ENCODE assay signal across 19 cellular contexts in genomic region chr1:70284366-70284765, GRCh38.
DNase-seq lines count a peak whose midpoint lies in the region; ATAC-seq, FAIRE-seq and TF ChIP-seq lines count a peak whose summit lies in the region.
"Had no signal": no experiment of that assay in that cellular context is flagged by ENCODE, and none has a peak within 500 bp of the region (broad histone marks: within the 10 kb centered on the region; RNA-seq: fewer than 3 reads in every experiment).

No MANE protein-coding gene starts in this region.

- 4% methylated on average over 2 of the region's 2 CpGs for WGBS in mammary epithelial cell (ENCODE audit: low coverage, missing lambda C conversion rate)

- DNase-seq in mammary epithelial cell = peak; percentile 68
- DNase-seq in breast epithelium (ENCODE audit: low spot score in 2 of 2) = no peak
- DNase-seq in RWPE2 (ENCODE audit: low spot score) = no peak
- DNase-seq in keratinocyte (ENCODE audit: low read depth, low spot score) = peak; percentile 17
- no peak for DNase-seq in activated CD4-positive, CD25-positive, alpha-beta regulatory T cell treated with anti-CD3 and anti-CD28 coated beads, Interleukin-2, amount 50 U/mL, for 72 hours
- no peak for DNase-seq in dedifferentiated amniotic fluid mesenchymal stem cell (ENCODE audit: extremely low spot score)
- DNase-seq: Caco-2; CD8-positive, alpha-beta T cell; DND-41; GDM1; GM23248; IMR-90 had no signal

- no peaks in the 10 kb centered on the region for H3K36me3 ChIP-seq in mammary epithelial cell (ENCODE audit: insufficient read depth, low read length)
- no peaks in the 10 kb centered on the region for H3K36me3 ChIP-seq in breast epithelium
- H3K36me3 ChIP-seq in RWPE2 (ENCODE audit: low read depth) = peaks cover 33% of the 10 kb centered on the region
- H3K36me3 ChIP-seq in keratinocyte (ENCODE audit: control insufficient read depth in 2 of 2, extremely low read depth in 1 of 2, insufficient read depth in 2 of 2, low read length in 2 of 2) = no peaks in the 10 kb centered on the region

- H3K4me2 ChIP-seq in mammary epithelial cell (ENCODE audit: insufficient read depth, low read depth, low read length) = peak overlapping the region; percentile 84
- H3K4me2 ChIP-seq in keratinocyte (ENCODE audit: control insufficient read depth, extremely low read depth, insufficient read depth, low read depth, low read length) = peak overlapping the region; percentile 76

- no peaks in the 10 kb centered on the region for H3K4me1 ChIP-seq in mammary epithelial cell (ENCODE audit: insufficient read depth, low read length)
- no peaks in the 10 kb centered on the region for H3K4me1 ChIP-seq in breast epithelium
- H3K4me1 ChIP-seq in RWPE2 (ENCODE audit: insufficient read depth, poor library complexity, severe bottlenecking) = peaks cover 9% of the 10 kb centered on the region
- peaks cover 7% of the 10 kb centered on the region for H3K4me1 ChIP-seq in keratinocyte (ENCODE audit: control insufficient read depth, extremely low read depth, insufficient read depth, low read length)
- H3K4me1 ChIP-seq: Caco-2 had no signal

- H3K79me2 ChIP-seq in mammary epithelial cell (ENCODE audit: insufficient read depth, low read length) = no peaks in the 10 kb centered on the region
- no peaks in the 10 kb centered on the region for H3K79me2 ChIP-seq in keratinocyte (ENCODE audit: control insufficient read depth, insufficient read depth, low read length)

- H3K27ac ChIP-seq in mammary epithelial cell (ENCODE audit: insufficient read depth, low read depth, low read length) (peak overlapping the region; percentile 66), breast epithelium (no peak overlapping the region), RWPE2 (ENCODE audit: poor library complexity, severe bottlenecking) (peak overlapping the region; percentile 21), keratinocyte (ENCODE audit: control insufficient read depth, insufficient read depth, low read length) (peak overlapping the region; percentile 79)
- H3K27ac ChIP-seq: GM23248, HL-60 had no signal

- H2AFZ ChIP-seq in mammary epithelial cell (ENCODE audit: low read depth, low read length) (peak overlapping the region; percentile 49), keratinocyte (ENCODE audit: control insufficient read depth, low read length) (peak overlapping the region; percentile 37)
- H2AFZ ChIP-seq: GM23248 had no signal

- H3K27me3 ChIP-seq in mammary epithelial cell (ENCODE audit: insufficient read depth, low read length) (no peaks in the 10 kb centered on the region), breast epithelium (no peaks in the 10 kb centered on the region), RWPE2 (ENCODE audit: insufficient read depth, poor library complexity, severe bottlenecking) (no peaks in the 10 kb centered on the region), keratinocyte (ENCODE audit: control insufficient read depth, extremely low read depth, insufficient read depth, low read length) (no peaks in the 10 kb centered on the region)

- H3K9ac ChIP-seq in mammary epithelial cell (ENCODE audit: insufficient read depth, low read length) = no peak overlapping the region
- H3K9ac ChIP-seq in keratinocyte (ENCODE audit: control insufficient read depth, extremely low read depth, insufficient read depth, low read length) = peak overlapping the region; percentile 60
- H3K9ac ChIP-seq: GM23248 had no signal

- H3K9me1 ChIP-seq in keratinocyte (ENCODE audit: control insufficient read depth, extremely low read depth, insufficient read depth, low read length) = no peaks in the 10 kb centered on the region

- no peaks in the 10 kb centered on the region for H3K9me3 ChIP-seq in mammary epithelial cell (replicated peaks; ENCODE audit: insufficient read depth, low read length)
- no peaks in the 10 kb centered on the region for H3K9me3 ChIP-seq in breast epithelium
- H3K9me3 ChIP-seq in RWPE2 (ENCODE audit: severe bottlenecking) = no peaks in the 10 kb centered on the region
- H3K9me3 ChIP-seq in keratinocyte (ENCODE audit: control insufficient read depth, low read depth, low read length) = no peaks in the 10 kb centered on the region
- H3K9me3 ChIP-seq: Caco-2 had no signal

- intact Hi-C loops in mammary epithelial cell (cut with micrococcal nuclease) (loop anchor here (5.0 kb wide), 1 partner anchor 68 kb away; the partner anchor contains the start of gene ANKRD13C), breast epithelium (cut with DNase I; ENCODE audit: low total_unique reads) (no loop called here)

- in situ Hi-C loops in mammary epithelial cell (cut with MboI; ENCODE audit: low sequenced_read_pairs in 2 of 2) = no loop called here

- no peaks in the 10 kb centered on the region for H4K20me1 ChIP-seq in mammary epithelial cell (ENCODE audit: insufficient read depth, low read length)
- no peaks in the 10 kb centered on the region for H4K20me1 ChIP-seq in keratinocyte (ENCODE audit: control insufficient read depth, extremely low read depth, insufficient read depth, low read length)

- dilution Hi-C loops in mammary epithelial cell (cut with HindIII; ENCODE audit: low sequenced_read_pairs) (no loop called here), keratinocyte (cut with MboI; ENCODE audit: extremely low pct_ligation_motif_present, low sequenced_read_pairs) (no loop called here)

- ATAC-seq in RWPE2 (ENCODE audit: low read depth) = peak; percentile 51; the same call in 2 of the 3 replicates
- no peak for ATAC-seq in GM21447 (IDR thresholded peaks at IDR 0.05; ENCODE audit: unreplicated experiment)
- ATAC-seq in GM21526 (IDR thresholded peaks at IDR 0.05; ENCODE audit: low FRiP score, unreplicated experiment) = no peak
- ATAC-seq: CD8-positive, alpha-beta T cell; HCT116 had no signal

- BruUV-seq in mammary epithelial cell (replicated peaks; lab: Mats Ljungman, UMichigan) = no TSS peak

- CTCF ChIA-PET in mammary epithelial cell (lab: Charles Lee; ENCODE audit: low non-redundant PET) = no interaction called here

- no peak for TF ChIP-seq CTCF in mammary epithelial cell (conservative IDR thresholded peaks at IDR 0.05 in 1 of 2, IDR thresholded peaks at IDR 0.05 in 1 of 2; ENCODE audit: extremely low read depth in 1 of 2, insufficient read depth in 1 of 2, low read depth in 1 of 2, low read length in 2 of 2)
- no peak for TF ChIP-seq CTCF in breast epithelium (IDR thresholded peaks at IDR 0.05)
- TF ChIP-seq CTCF in RWPE2 (IDR thresholded peaks at IDR 0.05; ENCODE audit: poor library complexity, severe bottlenecking) = no peak
- no peak for TF ChIP-seq CTCF in keratinocyte (optimal IDR thresholded peaks at IDR 0.05 in 1 of 3, IDR thresholded peaks at IDR 0.05 in 1 of 3, conservative IDR thresholded peaks at IDR 0.05 in 1 of 3; ENCODE audit: extremely low read depth in 1 of 3, insufficient read depth in 2 of 3, low read length in 3 of 3)

- H3K4me3 ChIP-seq in mammary epithelial cell (replicated peaks in 1 of 3; ENCODE audit: insufficient read depth in 1 of 3, low read depth in 2 of 3, low read length in 3 of 3) (peak overlapping the region in 1 of 3 experiments; percentile 39), breast epithelium (no peak overlapping the region), RWPE2 (ENCODE audit: severe bottlenecking) (no peak overlapping the region), keratinocyte (ENCODE audit: control insufficient read depth in 2 of 3, extremely low read depth in 1 of 3, insufficient read depth in 2 of 3, low read depth in 1 of 3, low read length in 3 of 3) (peak overlapping the region in 2 of 3 experiments; percentile 32 to 45)
- H3K4me3 ChIP-seq: GM23248 had no signal

- FAIRE-seq in keratinocyte (lab: Jason Lieb, UNC) = peak; percentile 55
- FAIRE-seq: GM12892, GM19239, H54 had no signal

- no peak for TF ChIP-seq POLR2A in breast epithelium (IDR thresholded peaks at IDR 0.05)

Comparison
In these comparisons a context has a peak if more than half of its experiments do, and no peak if none do; other contexts are left out.
1. DNase-seq: peak in mammary epithelial cell (single experiment) and keratinocyte (single experiment); none in breast epithelium (0 of 2), RWPE2 (single experiment), activated CD4-positive, CD25-positive, alpha-beta regulatory T cell treated with anti-CD3 and anti-CD28 coated beads, Interleukin-2, amount 50 U/mL, for 72 hours (single experiment) and dedifferentiated amniotic fluid mesenchymal stem cell (single experiment).
2. H3K27ac ChIP-seq: peak in mammary epithelial cell (single experiment), RWPE2 (single experiment) and keratinocyte (single experiment); none in breast epithelium (0 of 2).
3. H3K4me3 ChIP-seq: peak in keratinocyte (2 of 3); none in breast epithelium (0 of 3) and RWPE2 (single experiment).